Comparison of ENCODE assay signal across 26 cellular contexts in the genomic region with DNA sequence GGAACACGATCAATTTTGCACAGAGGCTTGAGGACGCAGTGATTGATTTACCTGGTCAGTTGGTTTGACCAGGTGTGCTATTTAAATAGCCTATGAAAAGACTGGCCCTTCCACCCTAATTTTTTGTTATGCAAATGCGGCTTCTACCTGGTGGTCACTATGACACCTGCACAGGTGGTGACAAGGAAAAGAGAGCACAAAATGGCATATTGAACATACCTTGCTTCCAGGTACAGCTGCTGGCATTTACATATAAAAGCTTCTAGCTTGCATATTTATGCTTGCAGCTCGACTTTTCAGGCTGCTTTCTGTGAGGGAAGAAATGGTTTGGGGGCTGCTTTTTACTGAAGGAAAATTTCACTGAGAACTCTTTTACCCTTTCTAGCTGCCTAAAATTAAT. TPM values are rescaled to one million over a fixed set of nuclear protein-coding genes. Genes with fewer than 3 reads are reported as not detected.
"Had no signal": no experiment of that assay in that cellular context is flagged by ENCODE, and none has a peak within 500 bp of the region (broad histone marks: within the 10 kb centered on the region; RNA-seq: fewer than 3 reads in every experiment).

No MANE protein-coding gene starts in this region.

- H3K36me3 ChIP-seq: heart left ventricle, right lobe of liver, tibial nerve, upper lobe of right lung, vagina had no signal

- H3K79me2 ChIP-seq: parathyroid adenoma had no signal

- H3K27ac ChIP-seq: heart left ventricle, parathyroid adenoma, psoas muscle, right lobe of liver, testis, tibial nerve, upper lobe of right lung, vagina had no signal

- H3K27me3 ChIP-seq: heart left ventricle, right lobe of liver, testis, tibial nerve, upper lobe of right lung, vagina had no signal

- DNase-seq: erythroblast; heart left ventricle; hippocampal formation; islet precursor cell; mammary epithelial cell; naive thymus-derived CD4-positive, alpha-beta T cell; nephron progenitor cell; psoas muscle; retina; right lobe of liver; stimulated activated CD4-positive, alpha-beta T cell treated with anti-CD3 and anti-CD28 coated beads, Interleukin-4, amount 100 ng/mL, for 1 hour; stimulated activated naive CD8-positive, alpha-beta T cell treated with anti-CD3 and anti-CD28 coated beads, Interleukin-15, amount 100 ng/mL, for 72 hours; testis; upper lobe of right lung had no signal

- H3K4me3 ChIP-seq: heart left ventricle, psoas muscle, right lobe of liver, testis, tibial nerve, upper lobe of right lung, vagina had no signal

- H3K4me3 Mint-ChIP-seq: dendritic cell treated with granulocyte-macrophage colony-stimulating factor and Interleukin-4, amounts not matched to agents 40 ng/mL and 50 ng/mL, for 4 days; naive thymus-derived CD4-positive, alpha-beta T cell; nephron progenitor cell; stimulated activated memory B cell treated with anti-CD40 and anti-IgM and Interleukin-4, amounts not matched to agents 10 μg/mL and 1 μg/mL and 100 μg/mL, for 72 hours; stimulated activated naive CD8-positive, alpha-beta T cell treated with anti-CD3 and anti-CD28 coated beads, Interleukin-15, amount 100 ng/mL, for 72 hours had no signal

- H3K27ac Mint-ChIP-seq: dendritic cell treated with granulocyte-macrophage colony-stimulating factor and Interleukin-4, amounts not matched to agents 40 ng/mL and 50 ng/mL, for 4 days; naive thymus-derived CD4-positive, alpha-beta T cell; nephron progenitor cell; stimulated activated memory B cell treated with anti-CD40 and anti-IgM and Interleukin-4, amounts not matched to agents 10 μg/mL and 1 μg/mL and 100 μg/mL, for 72 hours; stimulated activated naive CD8-positive, alpha-beta T cell treated with anti-CD3 and anti-CD28 coated beads, Interleukin-15, amount 100 ng/mL, for 72 hours had no signal

- H2AFZ ChIP-seq: parathyroid adenoma had no signal

- H3K9me3 ChIP-seq: testis, upper lobe of right lung had no signal

- FAIRE-seq: colon, endothelial cell of umbilical vein, frontal cortex had no signal

- H3K4me1 ChIP-seq: heart left ventricle, parathyroid adenoma, psoas muscle, right lobe of liver, testis, tibial nerve, upper lobe of right lung had no signal

- H3K4me1 Mint-ChIP-seq: naive thymus-derived CD4-positive, alpha-beta T cell; nephron progenitor cell; stimulated activated memory B cell treated with anti-CD40 and anti-IgM and Interleukin-4, amounts not matched to agents 10 μg/mL and 1 μg/mL and 100 μg/mL, for 72 hours; stimulated activated naive CD8-positive, alpha-beta T cell treated with anti-CD3 and anti-CD28 coated beads, Interleukin-15, amount 100 ng/mL, for 72 hours had no signal

- H3K9ac ChIP-seq: parathyroid adenoma had no signal

RNA-seq across cellular contexts. Expression of a gene that starts 50.4 kb away (rescaled TPM):
- total RNA-seq: endothelial cell of umbilical vein; fibroblast of lung; glomerular endothelial cell; left lobe of liver; mononuclear cell; naive thymus-derived CD4-positive, alpha-beta T cell had no signal
- polyA plus RNA-seq: endothelial cell of umbilical vein; mammary epithelial cell; naive thymus-derived CD4-positive, alpha-beta T cell had no signal
